ENCODE assay signal across 7 cellular contexts in genomic region chrX:112148397-112148796, GRCh38.
"Had no signal": no experiment of that assay in that cellular context is flagged by ENCODE, and none has a peak within 500 bp of the region (broad histone marks: within the 10 kb centered on the region; RNA-seq: fewer than 3 reads in every experiment).

No MANE protein-coding gene starts in this region.

- H3K9me3 Mint-ChIP-seq: IgD-negative memory B cell had no signal

- H3K36me3 Mint-ChIP-seq: IgD-negative memory B cell had no signal

- FAIRE-seq: HepG2, HTR-8/SVneo, K562 had no signal

- H3K4me3 Mint-ChIP-seq: IgD-negative memory B cell had no signal

- H3K27me3 Mint-ChIP-seq: IgD-negative memory B cell had no signal

- H3K4me1 Mint-ChIP-seq: IgD-negative memory B cell had no signal

- ATAC-seq: HepG2, K562 had no signal

- DNase-seq: KBM-7, KG1 had no signal

- H3K27ac Mint-ChIP-seq: IgD-negative memory B cell had no signal

- H3K4me3 ChIP-seq: K562 had no signal

- H3K27ac ChIP-seq: HL-60 had no signal
